9 cellular contexts compared by ENCODE assay signal in the genomic region with DNA sequence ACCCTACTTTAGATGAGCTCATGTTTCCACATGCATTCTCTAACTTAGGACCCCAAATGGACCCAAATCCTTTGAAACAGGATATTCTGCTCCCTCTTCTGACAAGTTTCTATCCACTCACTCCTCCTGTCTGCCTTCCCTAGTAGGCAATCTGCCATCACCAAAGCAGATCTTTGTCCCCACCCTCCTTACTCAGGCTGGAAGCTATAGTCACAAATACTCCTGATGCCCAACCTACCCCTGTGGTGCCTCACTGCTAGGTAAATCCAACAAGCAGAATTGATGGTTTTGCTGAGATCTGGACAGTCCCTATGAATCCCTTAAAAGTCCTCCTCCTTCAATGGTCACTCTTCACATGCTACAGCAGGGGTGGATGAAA. TPM values are rescaled to one million over a fixed set of nuclear protein-coding genes. Genes with fewer than 3 reads are reported as not detected.
A peak's percentile ranks its signal among the peaks of the same experiment; 100 is the strongest.
DNase-seq lines count a peak whose midpoint lies in the region; ATAC-seq, FAIRE-seq and TF ChIP-seq lines count a peak whose summit lies in the region.
"Had no signal": no experiment of that assay in that cellular context is flagged by ENCODE, and none has a peak within 500 bp of the region (broad histone marks: within the 10 kb centered on the region; RNA-seq: fewer than 3 reads in every experiment).

No MANE protein-coding gene starts in this region.

- no peak for ATAC-seq in activated naive CD8-positive, alpha-beta T cell treated with anti-CD3 and anti-CD28 coated beads, Interleukin-2, amount 50 U/mL, for 24 hours
- ATAC-seq in HepG2 (peak; percentile 24; the same call in 1 of the 3 replicates), upper lobe of left lung (ENCODE audit: low FRiP score in 2 of 2) (peak; percentile 9 to 26)

- H3K9me3 Mint-ChIP-seq in activated naive CD8-positive, alpha-beta T cell (ENCODE audit: low read depth): no peaks in the 10 kb centered on the region
- H3K9me3 Mint-ChIP-seq in activated naive CD8-positive, alpha-beta T cell treated with anti-CD3 and anti-CD28 coated beads, Interleukin-2, amount 50 U/mL, for 24 hours: no peaks in the 10 kb centered on the region

- peaks cover 6% of the 10 kb centered on the region; the same call in 1 of the 2 replicates for H4K20me1 ChIP-seq in HepG2 (ENCODE audit: insufficient read depth, low read length)

- intact Hi-C loops in HepG2 (cut with micrococcal nuclease; ENCODE audit: unreplicated experiment): no loop called here

- no peak for FAIRE-seq in HepG2 (lab: Jason Lieb, UNC)

- TF ChIP-seq CTCF in brain microvascular endothelial cell (IDR thresholded peaks at IDR 0.05; ENCODE audit: low read depth, low read length, missing control alignments) (no peak), HepG2 (CRISPR knock-in tag; IDR thresholded peaks at IDR 0.05) (no peak), upper lobe of left lung (IDR thresholded peaks at IDR 0.05) (no peak)

- no peaks in the 10 kb centered on the region for H3K27me3 ChIP-seq in brain microvascular endothelial cell (replicated peaks)
- no peaks in the 10 kb centered on the region for H3K27me3 ChIP-seq in HepG2 (ENCODE audit: control insufficient read depth in 1 of 2, insufficient read depth in 2 of 2, low read length in 2 of 2)
- no peaks in the 10 kb centered on the region for H3K27me3 ChIP-seq in upper lobe of left lung

- no peak overlapping the region for H3K9ac ChIP-seq in HepG2 (ENCODE audit: insufficient read depth, low read depth, low read length)

- no peak overlapping the region for H3K4me3 ChIP-seq in brain microvascular endothelial cell (ENCODE audit: low read depth, low read length)
- H3K4me3 ChIP-seq in HepG2 (replicated peaks in 1 of 3; ENCODE audit: insufficient read depth in 1 of 3, low read depth in 2 of 3, low read length in 3 of 3): no peak overlapping the region
- no peak overlapping the region for H3K4me3 ChIP-seq in upper lobe of left lung

- BruUV-seq in HepG2 (replicated peaks; lab: Mats Ljungman, UMichigan): no TSS peak

- POLR2A ChIA-PET in HepG2 (lab: Yijun Ruan, JAX): no interaction called here

- DNase-seq in activated naive CD8-positive, alpha-beta T cell treated with anti-CD3 and anti-CD28 coated beads, Interleukin-2, amount 50 U/mL, for 24 hours: no peak
- no peak for DNase-seq in brain microvascular endothelial cell
- no peak for DNase-seq in HepG2 (ENCODE audit: low spot score)
- no peak for DNase-seq in upper lobe of left lung
- no peak for DNase-seq in stimulated activated CD8-positive, alpha-beta memory T cell treated with anti-CD3 and anti-CD28 coated beads, Interleukin-4, amount 100 ng/mL, for 48 hours
- DNase-seq in islet precursor cell: no peak
- no peak for DNase-seq in AML-193 (lab: John Stamatoyannopoulos, UW)
- DNase-seq: NCI-H1694 had no signal

- H3K27me3 Mint-ChIP-seq in activated naive CD8-positive, alpha-beta T cell: no peaks in the 10 kb centered on the region
- no peaks in the 10 kb centered on the region for H3K27me3 Mint-ChIP-seq in activated naive CD8-positive, alpha-beta T cell treated with anti-CD3 and anti-CD28 coated beads, Interleukin-2, amount 50 U/mL, for 24 hours

- H3K27ac ChIP-seq in brain microvascular endothelial cell: peak overlapping the region; percentile 80
- H3K27ac ChIP-seq in HepG2 (ENCODE audit: extremely low read length, insufficient read depth, low read length): no peak overlapping the region
- H3K27ac ChIP-seq in upper lobe of left lung: peak overlapping the region in 1 of 4 donors; percentile 20

- peaks cover 55% of the 10 kb centered on the region for H3K79me2 ChIP-seq in HepG2 (ENCODE audit: insufficient read depth, low read length)

- H3K27ac Mint-ChIP-seq in activated naive CD8-positive, alpha-beta T cell: peak overlapping the region; percentile 14
- no peak overlapping the region for H3K27ac Mint-ChIP-seq in activated naive CD8-positive, alpha-beta T cell treated with anti-CD3 and anti-CD28 coated beads, Interleukin-2, amount 50 U/mL, for 24 hours

- CTCF ChIA-PET in HepG2 (lab: Yijun Ruan, JAX; ENCODE audit: low intra/inter-chr PET ratio, low total read pairs): no interaction called here

- in situ Hi-C loops in brain microvascular endothelial cell (cut with HindIII; ENCODE audit: low pct_ligation_motif_present, low sequenced_read_pairs): no loop called here
- in situ Hi-C loops in HepG2 (cut with HindIII; ENCODE audit: extremely low pct_ligation_motif_present, low pct_unique_long_range_greater_than_20kb): no loop called here

- H3K4me1 ChIP-seq in HepG2 (ENCODE audit: insufficient read depth, low read length) (peaks cover 12% of the 10 kb centered on the region), upper lobe of left lung (peaks cover 19 to 35% (median 24%) of the 10 kb centered on the region in 4 donors)

- no peak overlapping the region for H2AFZ ChIP-seq in HepG2 (ENCODE audit: low read length)

- H3K4me2 ChIP-seq in HepG2 (ENCODE audit: low read depth, low read length): no peak overlapping the region

- peaks cover 6% of the 10 kb centered on the region for H3K36me3 Mint-ChIP-seq in activated naive CD8-positive, alpha-beta T cell
- H3K36me3 Mint-ChIP-seq in activated naive CD8-positive, alpha-beta T cell treated with anti-CD3 and anti-CD28 coated beads, Interleukin-2, amount 50 U/mL, for 24 hours (ENCODE audit: low read depth): peaks cover 24% of the 10 kb centered on the region

- TF ChIP-seq RAD21 in HepG2 (CRISPR knock-in tag; IDR thresholded peaks at IDR 0.05): no peak

- no peaks in the 10 kb centered on the region for H3K36me3 ChIP-seq in brain microvascular endothelial cell (replicated peaks)
- no peaks in the 10 kb centered on the region for H3K36me3 ChIP-seq in HepG2 (replicated peaks in 1 of 2; ENCODE audit: control insufficient read depth in 1 of 2, insufficient read depth in 2 of 2, low read length in 2 of 2)
- H3K36me3 ChIP-seq in upper lobe of left lung: no peaks in the 10 kb centered on the region

- no peak for TF ChIP-seq POLR2A in HepG2 (IDR thresholded peaks at IDR 0.05; ENCODE audit: insufficient read depth in 1 of 2, low read depth in 2 of 2, low read length in 2 of 2)
- no peak for TF ChIP-seq POLR2A in upper lobe of left lung (IDR thresholded peaks at IDR 0.05)

- no peak overlapping the region for H3K4me3 Mint-ChIP-seq in activated naive CD8-positive, alpha-beta T cell
- H3K4me3 Mint-ChIP-seq in activated naive CD8-positive, alpha-beta T cell treated with anti-CD3 and anti-CD28 coated beads, Interleukin-2, amount 50 U/mL, for 24 hours: no peak overlapping the region

- TF ChIP-seq EP300 in HepG2 (IDR thresholded peaks at IDR 0.05; ENCODE audit: low read depth in 2 of 2, low read length in 2 of 2) (no peak), HepG2 (CRISPR knock-in tag; IDR thresholded peaks at IDR 0.05; ENCODE audit: borderline replicate concordance) (no peak), upper lobe of left lung (IDR thresholded peaks at IDR 0.05) (no peak)

- H3K9me3 ChIP-seq in HepG2 (ENCODE audit: low read length) (no peaks in the 10 kb centered on the region), upper lobe of left lung (no peaks in the 10 kb centered on the region)

- peaks cover 62% of the 10 kb centered on the region for H3K4me1 Mint-ChIP-seq in activated naive CD8-positive, alpha-beta T cell (ENCODE audit: low read depth)
- H3K4me1 Mint-ChIP-seq in activated naive CD8-positive, alpha-beta T cell treated with anti-CD3 and anti-CD28 coated beads, Interleukin-2, amount 50 U/mL, for 24 hours: peaks cover 65% of the 10 kb centered on the region

TF ChIP-seq in HepG2, 621 proteins besides CTCF, POLR2A, EP300 and RAD21 (continues in another document):
- TF ChIP-seq TBX3 (IDR thresholded peaks at IDR 0.05; ENCODE audit: borderline replicate concordance): 0 out of 2 replicates have a peak, but pooled peaks have one; percentile 10

RNA-seq across cellular contexts. Expression of gene ELOVL5, which starts 21.7 kb away (rescaled TPM):
- total RNA-seq in HepG2 (2016; rRNA removed; fragmentation: Illumina TruSeq; extraction: Trizol) (43.9 and 72.4 TPM in 2 replicates), upper lobe of left lung (100 to 1,000 TPM in 2 of 6 donors, 10 to 100 TPM in 4; 67.1 to 132 (median 81.2) TPM)
- total RNA-seq in HepG2 (2016; cell fraction: cytosol; rRNA removed; fragmentation: Illumina TruSeq; extraction: Trizol; ENCODE audit: low read depth): 13.9 and 14.9 TPM in 2 replicates
- total RNA-seq in HepG2 (2016; cell fraction: insoluble cytoplasmic fraction; rRNA removed; fragmentation: Illumina TruSeq; extraction: Trizol): 38.2 and 72.3 TPM in 2 replicates
- total RNA-seq in HepG2 (2016; cell fraction: membrane; rRNA removed; fragmentation: Illumina TruSeq; extraction: Trizol): 35.5 and 41.3 TPM in 2 replicates
- 100 and 107 TPM in 2 replicates for total RNA-seq in HepG2 (2016; cell fraction: nucleus; rRNA removed; fragmentation: Illumina TruSeq; extraction: Trizol)
- 50.1 and 51.9 TPM in 2 replicates for polyA plus RNA-seq in HepG2 (2011; rRNA removed)
- 25.4 and 42.1 TPM in 2 replicates for polyA plus RNA-seq in HepG2 (2011; cell fraction: cytosol; rRNA removed)
- polyA plus RNA-seq in HepG2 (2011; cell fraction: nucleus; rRNA removed): 43.1 and 55.3 TPM in 2 replicates
- 83.4 and 101 TPM in 2 replicates for polyA plus RNA-seq in HepG2 (2012)
- 10.8 and 11.0 TPM in 2 replicates for polyA plus RNA-seq in HepG2 (2016; cell fraction: cytosol; fragmentation: Illumina TruSeq; extraction: Trizol; ENCODE audit: low read depth)
- polyA plus RNA-seq in HepG2 (2016; cell fraction: insoluble cytoplasmic fraction; fragmentation: Illumina TruSeq; extraction: Trizol; ENCODE audit: low read depth): 47.3 and 49.0 TPM in 2 replicates
- polyA plus RNA-seq in HepG2 (2016; cell fraction: membrane; fragmentation: Illumina TruSeq; extraction: Trizol; ENCODE audit: low read depth): 27.9 and 31.0 TPM in 2 replicates
- polyA plus RNA-seq in HepG2 (2016; cell fraction: nucleus; fragmentation: Illumina TruSeq; extraction: Trizol; ENCODE audit: insufficient read depth, low read depth): 151 and 157 TPM in 2 replicates
- polyA minus RNA-seq in HepG2 (2011; rRNA and poly(A)+ RNA removed; ENCODE audit: low replicate concordance): 88.1 and 141 TPM in 2 replicates
- 50.1 and 59.2 TPM in 2 replicates for polyA minus RNA-seq in HepG2 (2011; cell fraction: cytosol; rRNA and poly(A)+ RNA removed)
- 54.8 and 92.7 TPM in 2 replicates for polyA minus RNA-seq in HepG2 (2011; cell fraction: nucleus; rRNA and poly(A)+ RNA removed)
